1 cellular context compared by ENCODE assay signal in genomic region chr11:94030059-94030458, GRCh38.
TF ChIP-seq lines count a peak whose summit lies in the region.

No MANE protein-coding gene starts in this region.

TF ChIP-seq in WTC11, 78 proteins besides CTCF, POLR2A, EP300 and RAD21 (continued from another document):
- no peak for TF ChIP-seq USF2 (CRISPR knock-in tag; IDR thresholded peaks at IDR 0.05)
- no peak for TF ChIP-seq GABPB1 (CRISPR knock-in tag; IDR thresholded peaks at IDR 0.05)
- TF ChIP-seq NFATC4 (CRISPR knock-in tag; IDR thresholded peaks at IDR 0.05): no peak
- no peak for TF ChIP-seq KAT7 (CRISPR knock-in tag; IDR thresholded peaks at IDR 0.05; ENCODE audit: borderline replicate concordance)
- no peak for TF ChIP-seq CDX4 (CRISPR knock-in tag; IDR thresholded peaks at IDR 0.05; ENCODE audit: borderline replicate concordance)
- TF ChIP-seq ZNF121 (CRISPR knock-in tag; IDR thresholded peaks at IDR 0.05): no peak
- TF ChIP-seq ZNF317 (CRISPR knock-in tag; IDR thresholded peaks at IDR 0.05; ENCODE audit: borderline replicate concordance, low read depth): no peak
- TF ChIP-seq TCF7 (CRISPR knock-in tag; IDR thresholded peaks at IDR 0.05; ENCODE audit: low read depth): no peak
- no peak for TF ChIP-seq ZNF396 (CRISPR knock-in tag; IDR thresholded peaks at IDR 0.05; ENCODE audit: borderline replicate concordance)
- TF ChIP-seq NR3C1 (CRISPR knock-in tag; conservative IDR thresholded peaks at IDR 0.05; ENCODE audit: low read depth): no peak
- no peak for TF ChIP-seq FOXK1 (CRISPR knock-in tag; IDR thresholded peaks at IDR 0.05)
